20 cellular contexts compared by ENCODE assay signal in genomic region chr3:105790534-105790933, GRCh38.
DNase-seq lines count a peak whose midpoint lies in the region; ATAC-seq, FAIRE-seq and TF ChIP-seq lines count a peak whose summit lies in the region.
"Had no signal": no experiment of that assay in that cellular context is flagged by ENCODE, and none has a peak within 500 bp of the region (broad histone marks: within the 10 kb centered on the region; RNA-seq: fewer than 3 reads in every experiment).

No MANE protein-coding gene starts in this region.

- no peak for ATAC-seq in CD4-positive, alpha-beta T cell (ENCODE audit: poor library complexity)
- ATAC-seq in activated CD8-positive, alpha-beta T cell treated with anti-CD3 and anti-CD28 coated beads, Interleukin-2, amount 10 ng/mL, durations not matched to agents 7 days and 5 days, result peak; percentile 31
- ATAC-seq in HG03095 (IDR thresholded peaks at IDR 0.05; ENCODE audit: unreplicated experiment), result no peak
- ATAC-seq: K562; stimulated activated naive CD8-positive, alpha-beta T cell treated with anti-CD3 and anti-CD28 coated beads, Interleukin-15, amount 100 ng/mL, for 72 hours had no signal

- peaks cover 73% of the 10 kb centered on the region for H3K4me1 Mint-ChIP-seq in CD4-positive, alpha-beta T cell (ENCODE audit: low read depth)
- peaks cover 52% of the 10 kb centered on the region for H3K4me1 Mint-ChIP-seq in activated CD8-positive, alpha-beta T cell treated with anti-CD3 and anti-CD28 coated beads, Interleukin-2, amount 10 ng/mL, durations not matched to agents 7 days and 5 days (ENCODE audit: low read depth)
- peaks cover 45% of the 10 kb centered on the region for H3K4me1 Mint-ChIP-seq in glutamatergic neuron (ENCODE audit: low read depth, unreplicated experiment)

- peaks cover 0 to 13% (median 5%) of the 10 kb centered on the region in 4 donors for H3K4me1 ChIP-seq in sigmoid colon

- H3K9me3 ChIP-seq in CD4-positive, alpha-beta T cell (ENCODE audit: control insufficient read depth, low read length), result no peaks in the 10 kb centered on the region
- H3K9me3 ChIP-seq in sigmoid colon, result no peaks in the 10 kb centered on the region

- CTCF ChIA-PET in CD4-positive, alpha-beta T cell (lab: Charles Lee), result no interaction called here
- CTCF ChIA-PET in activated CD8-positive, alpha-beta T cell treated with anti-CD3 and anti-CD28 coated beads, Interleukin-2, amount 10 ng/mL, durations not matched to agents 7 days and 5 days (lab: Charles Lee), result no interaction called here

- H3K4me3 Mint-ChIP-seq in CD4-positive, alpha-beta T cell, result no peak overlapping the region
- H3K4me3 Mint-ChIP-seq in activated CD8-positive, alpha-beta T cell treated with anti-CD3 and anti-CD28 coated beads, Interleukin-2, amount 10 ng/mL, durations not matched to agents 7 days and 5 days, result no peak overlapping the region
- H3K4me3 Mint-ChIP-seq in glutamatergic neuron (ENCODE audit: unreplicated experiment), result peak overlapping the region; percentile 40
- H3K4me3 Mint-ChIP-seq: stimulated activated naive CD8-positive, alpha-beta T cell treated with anti-CD3 and anti-CD28 coated beads, Interleukin-15, amount 100 ng/mL, for 72 hours had no signal

- POLR2A ChIA-PET in CD4-positive, alpha-beta T cell (lab: Charles Lee), result interaction anchor here (0.7 kb wide), 1 partner anchor 76 kb away, joined by 3 read pairs; no protein-coding TSS in a partner anchor
- POLR2A ChIA-PET in activated CD8-positive, alpha-beta T cell treated with anti-CD3 and anti-CD28 coated beads, Interleukin-2, amount 10 ng/mL, durations not matched to agents 7 days and 5 days (lab: Charles Lee), result no interaction called here

- no peak overlapping the region for H3K27ac ChIP-seq in CD4-positive, alpha-beta T cell (ENCODE audit: low read depth, low read length)
- H3K27ac ChIP-seq in sigmoid colon, result peak overlapping the region in 3 of 4 donors; percentile 21 to 70 (median 51)
- H3K27ac ChIP-seq: HL-60 had no signal

- no peak for TF ChIP-seq CTCF in CD4-positive, alpha-beta T cell (IDR thresholded peaks at IDR 0.05)
- TF ChIP-seq CTCF in glutamatergic neuron (IDR thresholded peaks at IDR 0.05; ENCODE audit: partially characterized antibody, unreplicated experiment), result no peak
- TF ChIP-seq CTCF in sigmoid colon (IDR thresholded peaks at IDR 0.05), result no peak
- no peak for TF ChIP-seq CTCF in foreskin fibroblast (IDR thresholded peaks at IDR 0.05; ENCODE audit: low read depth, low read length)

- 72 to 84% methylated on average over 2 of the region's 2 CpGs for WGBS in sigmoid colon, 2 donors

- H3K36me3 ChIP-seq in sigmoid colon, result no peaks in the 10 kb centered on the region

- H3K27me3 ChIP-seq in CD4-positive, alpha-beta T cell (ENCODE audit: control insufficient read depth, insufficient read depth, low read length), result no peaks in the 10 kb centered on the region
- no peaks in the 10 kb centered on the region for H3K27me3 ChIP-seq in sigmoid colon

- no peak for TF ChIP-seq EP300 in sigmoid colon (IDR thresholded peaks at IDR 0.05)

- no peak for FAIRE-seq in GM19239 (lab: Jason Lieb, UNC)
- FAIRE-seq: D721Med, endothelial cell of umbilical vein, K562 had no signal

- intact Hi-C loops in CD4-positive, alpha-beta T cell (cut with DNase I, micrococcal nuclease), result no loop called here
- intact Hi-C loops in sigmoid colon (cut with DNase I), result loop anchor here (5.0 kb wide), 1 partner anchor 37 kb away; no protein-coding TSS in a partner anchor

- no peak for DNase-seq in CD4-positive, alpha-beta T cell
- no peak for DNase-seq in activated CD8-positive, alpha-beta T cell treated with anti-CD3 and anti-CD28 coated beads, Interleukin-2, amount 10 ng/mL, durations not matched to agents 7 days and 5 days
- DNase-seq in glutamatergic neuron, result no peak
- no peak for DNase-seq in sigmoid colon
- no peak for DNase-seq in GM19239 (ENCODE audit: insufficient read length, low spot score)
- DNase-seq in foreskin fibroblast, result no peak
- no peak for DNase-seq in DMS 273 treated with DMSO at 0.1 percent for 48 hours (lab: John Stamatoyannopoulos, UW)
- DNase-seq: activated CD4-positive, CD25-positive, alpha-beta regulatory T cell treated with anti-CD3 and anti-CD28 coated beads, Interleukin-2, amount 50 U/mL, for 72 hours; activated T-cell treated with anti-CD3 and anti-CD28 coated beads for 4 hours; kidney; NCI-H1417 treated with DMSO at 0.1 percent for 48 hours; NCI-H2227 treated with DMSO at 0.1 percent for 48 hours; SIG-M5; stimulated activated CD4-positive, alpha-beta T cell treated with anti-CD3 and anti-CD28 coated beads, Interleukin-12 subunit alpha, Interleukin-12 subunit beta, amount 100 ng/mL, for 4 hours; stimulated activated naive CD8-positive, alpha-beta T cell treated with anti-CD3 and anti-CD28 coated beads, Interleukin-15, amount 100 ng/mL, for 72 hours had no signal

- H3K27ac Mint-ChIP-seq in CD4-positive, alpha-beta T cell, result peak overlapping the region; percentile 2
- no peak overlapping the region for H3K27ac Mint-ChIP-seq in activated CD8-positive, alpha-beta T cell treated with anti-CD3 and anti-CD28 coated beads, Interleukin-2, amount 10 ng/mL, durations not matched to agents 7 days and 5 days
- H3K27ac Mint-ChIP-seq in glutamatergic neuron (ENCODE audit: unreplicated experiment), result peak overlapping the region; percentile 80

- H3K4me3 ChIP-seq in sigmoid colon (no peak overlapping the region), foreskin fibroblast (ENCODE audit: low read depth in 1 of 2, low read length in 2 of 2) (no peak overlapping the region)
- H3K4me3 ChIP-seq: K562 had no signal

- no peaks in the 10 kb centered on the region for H3K27me3 Mint-ChIP-seq in CD4-positive, alpha-beta T cell
- no peaks in the 10 kb centered on the region for H3K27me3 Mint-ChIP-seq in activated CD8-positive, alpha-beta T cell treated with anti-CD3 and anti-CD28 coated beads, Interleukin-2, amount 10 ng/mL, durations not matched to agents 7 days and 5 days (ENCODE audit: low read depth)
- H3K27me3 Mint-ChIP-seq in glutamatergic neuron (ENCODE audit: unreplicated experiment), result peaks cover 4% of the 10 kb centered on the region
- H3K27me3 Mint-ChIP-seq: stimulated activated naive CD8-positive, alpha-beta T cell treated with anti-CD3 and anti-CD28 coated beads, Interleukin-15, amount 100 ng/mL, for 72 hours had no signal

- no peaks in the 10 kb centered on the region for H3K9me3 Mint-ChIP-seq in CD4-positive, alpha-beta T cell
- peaks cover 15% of the 10 kb centered on the region for H3K9me3 Mint-ChIP-seq in activated CD8-positive, alpha-beta T cell treated with anti-CD3 and anti-CD28 coated beads, Interleukin-2, amount 10 ng/mL, durations not matched to agents 7 days and 5 days (ENCODE audit: insufficient read depth)
- H3K9me3 Mint-ChIP-seq in glutamatergic neuron (ENCODE audit: unreplicated experiment), result peaks cover 7% of the 10 kb centered on the region
- H3K9me3 Mint-ChIP-seq: stimulated activated naive CD8-positive, alpha-beta T cell treated with anti-CD3 and anti-CD28 coated beads, Interleukin-15, amount 100 ng/mL, for 72 hours had no signal

- H3K36me3 Mint-ChIP-seq in CD4-positive, alpha-beta T cell (ENCODE audit: low read depth), result peaks cover 25% of the 10 kb centered on the region
- peaks cover 69% of the 10 kb centered on the region for H3K36me3 Mint-ChIP-seq in activated CD8-positive, alpha-beta T cell treated with anti-CD3 and anti-CD28 coated beads, Interleukin-2, amount 10 ng/mL, durations not matched to agents 7 days and 5 days (ENCODE audit: low read depth)
- no peaks in the 10 kb centered on the region for H3K36me3 Mint-ChIP-seq in glutamatergic neuron (ENCODE audit: unreplicated experiment)

- no peak for TF ChIP-seq POLR2A in sigmoid colon (IDR thresholded peaks at IDR 0.05)
